23 cellular contexts compared by ENCODE assay signal in genomic region chr12:117053050-117053400, GRCh38. TPM values are rescaled to one million over a fixed set of nuclear protein-coding genes. Genes with fewer than 3 reads are reported as not detected.
DNase-seq lines count a peak whose midpoint lies in the region; ATAC-seq and TF ChIP-seq lines count a peak whose summit lies in the region.
"Had no signal": no experiment of that assay in that cellular context is flagged by ENCODE, and none has a peak within 500 bp of the region (broad histone marks: within the 10 kb centered on the region; RNA-seq: fewer than 3 reads in every experiment).

No MANE protein-coding gene starts in this region.

- peaks cover 24 to 60% (median 55%) of the 10 kb centered on the region in 9 donors for H3K4me1 ChIP-seq in heart right ventricle
- peaks cover 25% of the 10 kb centered on the region for H3K4me1 ChIP-seq in HUES64 (ENCODE audit: insufficient read depth, low read length)
- H3K4me1 ChIP-seq: vagina had no signal

- H3K4me3 ChIP-seq in heart right ventricle (peak overlapping the region in 1 of 10 donors; percentile 16), HUES64 (ENCODE audit: low read length) (no peak overlapping the region)
- H3K4me3 ChIP-seq: vagina had no signal

- no peaks in the 10 kb centered on the region for H3K27me3 Mint-ChIP-seq in effector memory CD8-positive, alpha-beta T cell
- no peaks in the 10 kb centered on the region for H3K27me3 Mint-ChIP-seq in stimulated activated memory B cell treated with anti-CD40 and anti-IgM and Interleukin-4, amounts not matched to agents 10 μg/mL and 1 μg/mL and 100 μg/mL, for 72 hours
- H3K27me3 Mint-ChIP-seq: activated B cell treated with CpG ODN at 0.5 μM for 24 hours; activated CD4-positive, alpha-beta memory T cell treated with anti-CD3 and anti-CD28 coated beads for 36 hours; activated naive CD8-positive, alpha-beta T cell; CD4-positive, CD25-positive, alpha-beta regulatory T cell had no signal

- no peaks in the 10 kb centered on the region for H3K27me3 ChIP-seq in heart right ventricle
- H3K27me3 ChIP-seq in HUES64 (ENCODE audit: insufficient read depth, low read length): no peaks in the 10 kb centered on the region
- H3K27me3 ChIP-seq: vagina had no signal

- intact Hi-C loops in heart right ventricle (cut with DNase I) (loop anchor here in 2 of 10 donors (5.0 kb wide), 1 partner anchor 44 kb away; the partner anchor contains the start of gene TESC (in 2 of the 2)), left ventricle myocardium superior (cut with micrococcal nuclease) (no loop called here)

- H3K9me3 Mint-ChIP-seq in effector memory CD8-positive, alpha-beta T cell: no peaks in the 10 kb centered on the region
- no peaks in the 10 kb centered on the region for H3K9me3 Mint-ChIP-seq in stimulated activated memory B cell treated with anti-CD40 and anti-IgM and Interleukin-4, amounts not matched to agents 10 μg/mL and 1 μg/mL and 100 μg/mL, for 72 hours
- H3K9me3 Mint-ChIP-seq: activated B cell treated with CpG ODN at 0.5 μM for 24 hours; activated CD4-positive, alpha-beta memory T cell treated with anti-CD3 and anti-CD28 coated beads for 36 hours; CD4-positive, CD25-positive, alpha-beta regulatory T cell; HFFc6 had no signal

- DNase-seq in heart right ventricle (no peak), left ventricle myocardium superior (no peak), activated T-cell treated with anti-CD3 and anti-CD28 coated beads for 4 hours (no peak)
- DNase-seq in effector memory CD8-positive, alpha-beta T cell: no peak
- DNase-seq in stimulated activated CD4-positive, alpha-beta T cell treated with anti-CD3 and anti-CD28 coated beads, Interleukin-4, amount 100 ng/mL, for 4 hours: no peak
- DNase-seq: activated B cell treated with CpG ODN at 0.5 μM for 24 hours; activated CD4-positive, alpha-beta memory T cell treated with anti-CD3 and anti-CD28 coated beads for 36 hours; brain microvascular endothelial cell; CD4-positive, CD25-positive, alpha-beta regulatory T cell; cortex of kidney; DMS53; HFFc6; left colon; midbrain; NCI-H1436; stimulated activated CD8-positive, alpha-beta memory T cell treated with anti-CD3 and anti-CD28 coated beads, Interleukin-4, amount 100 ng/mL, for 48 hours; substantia nigra had no signal

- peak overlapping the region; percentile 8 to 25 for H3K27ac Mint-ChIP-seq in effector memory CD8-positive, alpha-beta T cell
- peak overlapping the region; percentile 76 for H3K27ac Mint-ChIP-seq in stimulated activated memory B cell treated with anti-CD40 and anti-IgM and Interleukin-4, amounts not matched to agents 10 μg/mL and 1 μg/mL and 100 μg/mL, for 72 hours
- H3K27ac Mint-ChIP-seq: activated CD4-positive, alpha-beta memory T cell treated with anti-CD3 and anti-CD28 coated beads for 36 hours; activated naive CD8-positive, alpha-beta T cell; CD4-positive, CD25-positive, alpha-beta regulatory T cell; HFFc6 had no signal

- ATAC-seq in heart right ventricle (no peak), left ventricle myocardium superior (no peak), HG02610 (IDR thresholded peaks at IDR 0.05; ENCODE audit: unreplicated experiment) (no peak)
- ATAC-seq in effector memory CD8-positive, alpha-beta T cell (replicated peaks): no peak
- no peak for ATAC-seq in stimulated activated memory B cell treated with anti-CD40 and anti-IgM and Interleukin-4, amounts not matched to agents 10 μg/mL and 1 μg/mL and 100 μg/mL, for 72 hours
- ATAC-seq: left colon had no signal

- H3K36me3 ChIP-seq in heart right ventricle (peaks cover 0 to 3% (median 0%) of the 10 kb centered on the region in 9 donors), HUES64 (ENCODE audit: insufficient read depth, low read length) (no peaks in the 10 kb centered on the region)
- H3K36me3 ChIP-seq: brain microvascular endothelial cell, vagina had no signal

- no peak overlapping the region for H3K4me3 Mint-ChIP-seq in effector memory CD8-positive, alpha-beta T cell
- H3K4me3 Mint-ChIP-seq in stimulated activated memory B cell treated with anti-CD40 and anti-IgM and Interleukin-4, amounts not matched to agents 10 μg/mL and 1 μg/mL and 100 μg/mL, for 72 hours: peak overlapping the region; percentile 8
- H3K4me3 Mint-ChIP-seq: activated B cell treated with CpG ODN at 0.5 μM for 24 hours; activated CD4-positive, alpha-beta memory T cell treated with anti-CD3 and anti-CD28 coated beads for 36 hours; activated naive CD8-positive, alpha-beta T cell; CD4-positive, CD25-positive, alpha-beta regulatory T cell; HFFc6 had no signal

- H3K9me3 ChIP-seq in heart right ventricle (no peaks in the 10 kb centered on the region), HUES64 (ENCODE audit: insufficient read depth, low read depth, low read length) (no peaks in the 10 kb centered on the region)
- H3K9me3 ChIP-seq: vagina had no signal

- 50 to 61% methylated on average over 9 of the region's 9 CpGs for WGBS in heart right ventricle, 2 donors
- WGBS in HUES64: 45% methylated on average over 9 of the region's 9 CpGs

- no peak for TF ChIP-seq CTCF in heart right ventricle (IDR thresholded peaks at IDR 0.05)

- H3K4me1 Mint-ChIP-seq in effector memory CD8-positive, alpha-beta T cell (ENCODE audit: low read depth in 2 of 2): peaks cover 15 to 33% of the 10 kb centered on the region in 2 donors
- H3K4me1 Mint-ChIP-seq in stimulated activated memory B cell treated with anti-CD40 and anti-IgM and Interleukin-4, amounts not matched to agents 10 μg/mL and 1 μg/mL and 100 μg/mL, for 72 hours: peaks cover 37% of the 10 kb centered on the region
- H3K4me1 Mint-ChIP-seq: CD4-positive, CD25-positive, alpha-beta regulatory T cell had no signal

- peak overlapping the region in 9 of 10 donors; percentile 26 to 95 (median 91) for H3K27ac ChIP-seq in heart right ventricle
- H3K27ac ChIP-seq in HUES64 (ENCODE audit: low read depth, low read length): peak overlapping the region; percentile 75; the same call in 1 of the 2 replicates
- H3K27ac ChIP-seq: brain microvascular endothelial cell, vagina had no signal

- H3K36me3 Mint-ChIP-seq in effector memory CD8-positive, alpha-beta T cell (ENCODE audit: insufficient read depth): peaks cover 3% of the 10 kb centered on the region
- H3K36me3 Mint-ChIP-seq in stimulated activated memory B cell treated with anti-CD40 and anti-IgM and Interleukin-4, amounts not matched to agents 10 μg/mL and 1 μg/mL and 100 μg/mL, for 72 hours: peaks cover 25% of the 10 kb centered on the region
- H3K36me3 Mint-ChIP-seq: activated CD4-positive, alpha-beta memory T cell treated with anti-CD3 and anti-CD28 coated beads for 36 hours; CD4-positive, CD25-positive, alpha-beta regulatory T cell had no signal

- peak overlapping the region; percentile 49; the same call in 1 of the 2 replicates for H3K9ac ChIP-seq in HUES64 (ENCODE audit: low read depth, low read length)

RNA-seq across cellular contexts. Expression of gene TESC, which starts 46.2 kb away (rescaled TPM):
- total RNA-seq in heart right ventricle: 100 to 1,000 TPM in 2 of 10 donors, 10 to 100 TPM in 8; 37.3 to 122 (median 62.8) TPM
- polyA plus RNA-seq in heart right ventricle: 10 to 100 TPM; 63.9 to 83.2 TPM
- 115 TPM for total RNA-seq in left ventricle myocardium superior
- polyA plus RNA-seq in HUES64 (2013, experiment 1 of 2): 5.9 TPM
- polyA plus RNA-seq in HUES64 (2013, experiment 2 of 2): 6.3 TPM
- total RNA-seq: HFFc6, MCF 10A had no signal
